2 cellular contexts compared by ENCODE assay signal in the genomic region with DNA sequence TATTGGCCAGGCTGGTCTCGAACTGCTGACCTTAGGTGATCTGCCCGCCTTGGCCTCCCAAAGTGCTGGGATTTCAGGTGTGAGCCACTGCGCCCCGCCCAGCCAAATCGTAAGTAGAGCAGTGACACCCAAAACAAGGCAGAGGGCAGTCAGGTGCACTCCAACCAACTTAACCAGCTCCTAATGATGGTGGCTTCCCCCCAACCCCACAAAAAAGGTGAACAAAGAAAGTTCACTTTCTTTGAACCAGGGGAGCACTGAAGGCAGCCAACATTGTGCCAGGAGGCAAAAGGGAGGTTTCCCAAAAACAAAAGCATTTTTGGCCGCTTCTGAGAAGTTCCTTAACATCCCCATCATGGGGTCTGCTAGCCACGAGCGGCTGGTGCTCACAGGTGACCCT.
TF ChIP-seq lines count a peak whose summit lies in the region.

No MANE protein-coding gene starts in this region.

TF ChIP-seq in GM23338, 12 proteins besides CTCF, POLR2A, EP300 and RAD21:
- TF ChIP-seq EZH2phosphoT487 (IDR thresholded peaks at IDR 0.05; ENCODE audit: unreplicated experiment), result no peak
- TF ChIP-seq ZNF114 (CRISPR knock-in tag; IDR thresholded peaks at IDR 0.05), result no peak
- no peak for TF ChIP-seq STAT1 (IDR thresholded peaks at IDR 0.05; ENCODE audit: unreplicated experiment)
- no peak for TF ChIP-seq JUNB (IDR thresholded peaks at IDR 0.05; ENCODE audit: unreplicated experiment)
TF ChIP-seq in GM23338: peak in this region for 0.

TF ChIP-seq in H1, 55 proteins besides CTCF, POLR2A, EP300 and RAD21:
- TF ChIP-seq CHD1 (IDR thresholded peaks at IDR 0.05; ENCODE audit: low read depth, low read length) (no peak), YY1 (IDR thresholded peaks at IDR 0.05; ENCODE audit: low read depth, low read length) (peak; percentile 52; the same call in 1 of the 2 replicates)
TF ChIP-seq in H1: peak in this region for 1.
